ENCODE assay signal across 1 cellular context in genomic region chr1:206631085-206631509, GRCh38.
TF ChIP-seq lines count a peak whose summit lies in the region.

No MANE protein-coding gene starts in this region.

TF ChIP-seq in IMR-90, 13 proteins besides CTCF, POLR2A, EP300 and RAD21 (continued from another document):
- TF ChIP-seq CHD1 (IDR thresholded peaks at IDR 0.05; ENCODE audit: low read depth, low read length) = no peak
